Comparison of ENCODE assay signal across 8 cellular contexts in genomic region chr12:1662761-1663439, GRCh38. TPM values are rescaled to one million over a fixed set of nuclear protein-coding genes. Genes with fewer than 3 reads are reported as not detected.
DNase-seq lines count a peak whose midpoint lies in the region; ATAC-seq and TF ChIP-seq lines count a peak whose summit lies in the region.

No MANE protein-coding gene starts in this region.

- H3K4me3 ChIP-seq in HEK293 (ENCODE audit: low read depth, low read length): peak overlapping the region; percentile 33

- DNase-seq in activated CD4-positive, alpha-beta T cell treated with anti-CD3 and anti-CD28 coated beads, Interleukin-2, amount 50 U/mL, for 4 hours: peak; percentile 6 to 22
- DNase-seq in epithelial cell of prostate (ENCODE audit: low read depth, low spot score) (no peak), neural crest cell (ENCODE audit: low read depth, low spot score) (peak; percentile 59), H4 (ENCODE audit: low spot score) (no peak), AG08396 (ENCODE audit: low spot score) (no peak), amygdala (lab: John Stamatoyannopoulos, UW) (no peak)

- peak overlapping the region; percentile 78 for H3K4me3 Mint-ChIP-seq in neural crest cell

- H3K27me3 Mint-ChIP-seq in neural crest cell (ENCODE audit: low read depth): peaks cover 33% of the 10 kb centered on the region

- H3K27ac ChIP-seq in HEK293 (ENCODE audit: extremely low read depth, low read depth, low read length) (peak overlapping the region; percentile 70), epithelial cell of prostate (peak overlapping the region; percentile 15)

- POLR2A ChIA-PET in HEK293 (lab: Yijun Ruan, JAX): interaction anchor here (1.7 to 1.9 kb wide), 2 partner anchors 18 to 28 kb away, joined by 11 to 20 read pairs; partner anchors contain the start of gene ADIPOR2

- H3K4me1 ChIP-seq in HEK293 (ENCODE audit: control insufficient read depth, insufficient read depth, low read length): no peaks in the 10 kb centered on the region

- no peak for ATAC-seq in HG03460 (IDR thresholded peaks at IDR 0.05; ENCODE audit: unreplicated experiment)

- H3K4me1 Mint-ChIP-seq in neural crest cell: peaks cover 29% of the 10 kb centered on the region

- peak; percentile 52; the same call in 1 of the 2 replicates for TF ChIP-seq CTCF in HEK293 (tag by site-specific recombination; IDR thresholded peaks at IDR 0.05)
- peak; percentile 80 for TF ChIP-seq CTCF in neural crest cell (conservative IDR thresholded peaks at IDR 0.05)

- no peaks in the 10 kb centered on the region for H3K9me3 Mint-ChIP-seq in neural crest cell

- H3K36me3 ChIP-seq in HEK293 (ENCODE audit: control insufficient read depth in 2 of 2, insufficient read depth in 1 of 2, low read length in 2 of 2): no peaks in the 10 kb centered on the region

- no peaks in the 10 kb centered on the region for H3K9me3 ChIP-seq in HEK293 (ENCODE audit: control insufficient read depth, insufficient read depth, low read depth, low read length)

- no peaks in the 10 kb centered on the region for H3K36me3 Mint-ChIP-seq in neural crest cell (ENCODE audit: low read depth)

- no peak overlapping the region for H3K27ac Mint-ChIP-seq in neural crest cell (ENCODE audit: unreplicated experiment)

- CTCF ChIA-PET in HEK293 (lab: Yijun Ruan, JAX): interaction anchor here (1.0 to 1.9 kb wide), 2 partner anchors 9 to 122 kb away, joined by 3 to 9 read pairs; no protein-coding TSS in a partner anchor

TF ChIP-seq in HEK293, 187 proteins besides CTCF, POLR2A, EP300 and RAD21 (continues in another document):
- TF ChIP-seq SP2 (tag by site-specific recombination; IDR thresholded peaks at IDR 0.05) (peak; percentile 50), MZF1 (tag by site-specific recombination; IDR thresholded peaks at IDR 0.05; ENCODE audit: borderline replicate concordance) (no peak), ZBTB20 (tag by site-specific recombination; IDR thresholded peaks at IDR 0.05) (peak; percentile 66), SP3 (tag by site-specific recombination; IDR thresholded peaks at IDR 0.05) (peak; percentile 69), ZBTB8A (tag by site-specific recombination; IDR thresholded peaks at IDR 0.05) (peak; percentile 70; the same call in 1 of the 2 replicates), KLF1 (tag by site-specific recombination; IDR thresholded peaks at IDR 0.05) (peak; percentile 64), ZNF202 (tag by site-specific recombination; IDR thresholded peaks at IDR 0.05; ENCODE audit: borderline replicate concordance) (no peak), ZBTB10 (tag by site-specific recombination; IDR thresholded peaks at IDR 0.05) (peak; percentile 54; the same call in 1 of the 2 replicates), KLF8 (tag by site-specific recombination; IDR thresholded peaks at IDR 0.05) (peak; percentile 44; the same call in 1 of the 2 replicates), KLF7 (tag by site-specific recombination; IDR thresholded peaks at IDR 0.05; ENCODE audit: borderline replicate concordance) (no peak), ZNF2 (tag by site-specific recombination; IDR thresholded peaks at IDR 0.05) (0 out of 2 replicates have a peak, but pooled peaks have one; percentile 35), ZBTB48 (tag by site-specific recombination; IDR thresholded peaks at IDR 0.05) (peak; percentile 47; the same call in 1 of the 2 replicates), ZNF623 (tag by site-specific recombination; IDR thresholded peaks at IDR 0.05) (peak; percentile 5; the same call in 1 of the 2 replicates), ZEB2 (tag by site-specific recombination; IDR thresholded peaks at IDR 0.05) (peak; percentile 79; the same call in 1 of the 2 replicates), ZNF785 (tag by site-specific recombination; IDR thresholded peaks at IDR 0.05) (no peak), ZSCAN30 (tag by site-specific recombination; IDR thresholded peaks at IDR 0.05) (peak; percentile 57; the same call in 1 of the 2 replicates), ZNF624 (tag by site-specific recombination; IDR thresholded peaks at IDR 0.05) (no peak), ZNF223 (tag by site-specific recombination; IDR thresholded peaks at IDR 0.05) (no peak), BCL11B (tag by site-specific recombination; IDR thresholded peaks at IDR 0.05; ENCODE audit: low read depth) (0 out of 2 replicates have a peak, but pooled peaks have one; percentile 39), PATZ1 (tag by site-specific recombination; IDR thresholded peaks at IDR 0.05) (peak; percentile 83), ZNF600 (tag by site-specific recombination; IDR thresholded peaks at IDR 0.05) (peak; percentile 56; the same call in 1 of the 2 replicates), ZIC2 (tag by site-specific recombination; IDR thresholded peaks at IDR 0.05) (peak; percentile 10; the same call in 1 of the 2 replicates), ZNF792 (tag by site-specific recombination; IDR thresholded peaks at IDR 0.05) (0 out of 2 replicates have a peak, but pooled peaks have one; percentile 55), KLF9 (tag by site-specific recombination; IDR thresholded peaks at IDR 0.05; ENCODE audit: low read depth) (peak; percentile 39; the same call in 1 of the 2 replicates), KLF16 (tag by site-specific recombination; IDR thresholded peaks at IDR 0.05) (peak; percentile 71), SP7 (tag by site-specific recombination; IDR thresholded peaks at IDR 0.05) (0 out of 2 replicates have a peak, but pooled peaks have one; percentile 31), ZNF560 (tag by site-specific recombination; IDR thresholded peaks at IDR 0.05; ENCODE audit: borderline replicate concordance) (no peak), ZBTB1 (tag by site-specific recombination; IDR thresholded peaks at IDR 0.05) (no peak), ZNF335 (tag by site-specific recombination; conservative IDR thresholded peaks at IDR 0.05) (peak; percentile 22; the same call in 1 of the 2 replicates), GLIS2 (tag by site-specific recombination; IDR thresholded peaks at IDR 0.05) (peak; percentile 73), GLI4 (tag by site-specific recombination; IDR thresholded peaks at IDR 0.05) (peak; percentile 77; the same call in 1 of the 2 replicates), ZBTB7A (tag by site-specific recombination; IDR thresholded peaks at IDR 0.05; ENCODE audit: low read depth) (peak; percentile 93; the same call in 1 of the 2 replicates), ZBTB26 (tag by site-specific recombination; optimal IDR thresholded peaks at IDR 0.05) (peak; percentile 27), ZNF341 (tag by site-specific recombination; IDR thresholded peaks at IDR 0.05; ENCODE audit: low read depth) (peak; percentile 96), ZNF501 (tag by site-specific recombination; IDR thresholded peaks at IDR 0.05) (peak; percentile 56; the same call in 1 of the 2 replicates)

RNA-seq across cellular contexts. Expression of gene ADIPOR2, which starts 28.0 kb away (rescaled TPM):
- 56.7 and 59.4 TPM in 2 replicates for total RNA-seq in neural crest cell
- total RNA-seq in H4 (2014; rRNA removed; shearing (Covaris generic)): 40.5 and 42.1 TPM in 2 replicates

RNA-seq across cellular contexts. Expression of gene WNT5B, which starts 33.9 kb away (rescaled TPM):
- 14.0 and 14.2 TPM in 2 replicates for total RNA-seq in neural crest cell
- 3.8 and 6.4 TPM in 2 replicates for total RNA-seq in H4 (2014; rRNA removed; shearing (Covaris generic))

Comparison
In these comparisons a context has a peak if more than half of its experiments do, and no peak if none do; other contexts are left out.
1. DNase-seq: peak in activated CD4-positive, alpha-beta T cell treated with anti-CD3 and anti-CD28 coated beads, Interleukin-2, amount 50 U/mL, for 4 hours (2 of 2) and neural crest cell (single experiment); none in epithelial cell of prostate (single experiment), H4 (single experiment), AG08396 (single experiment) and amygdala (0 of 56).